In the genomic region with DNA sequence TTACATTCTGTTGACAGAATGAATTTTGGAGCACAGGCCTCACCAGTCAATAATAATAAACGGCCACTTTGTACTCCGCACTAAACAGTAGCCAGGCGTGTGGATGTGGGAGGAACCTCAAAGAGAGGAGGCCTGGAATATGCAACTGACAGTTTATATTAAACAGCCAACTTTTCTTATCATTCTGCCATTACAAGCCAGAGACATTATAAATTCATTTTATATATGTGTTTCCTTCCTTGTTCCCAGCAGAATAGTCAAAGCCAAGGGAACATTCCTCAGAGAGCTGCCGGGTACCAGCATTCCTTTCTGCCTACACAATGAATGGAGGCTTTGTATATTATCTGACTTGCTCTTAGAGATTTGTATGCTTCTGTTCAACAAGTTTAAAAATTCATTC, we compare ENCODE assay signal across 12 cellular contexts.
DNase-seq lines count a peak whose midpoint lies in the region; ATAC-seq, FAIRE-seq and TF ChIP-seq lines count a peak whose summit lies in the region.
"Had no signal": no experiment of that assay in that cellular context is flagged by ENCODE, and none has a peak within 500 bp of the region (broad histone marks: within the 10 kb centered on the region; RNA-seq: fewer than 3 reads in every experiment).

No MANE protein-coding gene starts in this region.

- no peak overlapping the region for H3K27ac Mint-ChIP-seq in CD4-positive, alpha-beta T cell

- H3K9me3 Mint-ChIP-seq in CD4-positive, alpha-beta T cell, result no peaks in the 10 kb centered on the region

- H3K36me3 Mint-ChIP-seq in CD4-positive, alpha-beta T cell (ENCODE audit: low read depth), result no peaks in the 10 kb centered on the region

- no peak overlapping the region for H3K4me3 ChIP-seq in left ventricle myocardium inferior
- H3K4me3 ChIP-seq in pancreas, result no peak overlapping the region
- no peak overlapping the region for H3K4me3 ChIP-seq in gastrocnemius medialis
- H3K4me3 ChIP-seq: lower lobe of right lung had no signal

- no peak for TF ChIP-seq POLR2A in gastrocnemius medialis (IDR thresholded peaks at IDR 0.05)

- CTCF ChIA-PET in CD4-positive, alpha-beta T cell (lab: Charles Lee), result no interaction called here

- H3K4me1 Mint-ChIP-seq in CD4-positive, alpha-beta T cell (ENCODE audit: low read depth), result no peaks in the 10 kb centered on the region

- no peaks in the 10 kb centered on the region for H3K27me3 Mint-ChIP-seq in CD4-positive, alpha-beta T cell

- H3K27me3 ChIP-seq in left ventricle myocardium inferior (ENCODE audit: low read depth), result no peaks in the 10 kb centered on the region
- H3K27me3 ChIP-seq in pancreas, result peaks cover 0 to 3% (median 0%) of the 10 kb centered on the region in 4 donors
- no peaks in the 10 kb centered on the region for H3K27me3 ChIP-seq in CD4-positive, alpha-beta T cell (ENCODE audit: control insufficient read depth, insufficient read depth, low read length)
- no peaks in the 10 kb centered on the region for H3K27me3 ChIP-seq in gastrocnemius medialis

- H3K36me3 ChIP-seq in left ventricle myocardium inferior, result no peaks in the 10 kb centered on the region
- no peaks in the 10 kb centered on the region for H3K36me3 ChIP-seq in pancreas
- H3K36me3 ChIP-seq in gastrocnemius medialis, result no peaks in the 10 kb centered on the region
- H3K36me3 ChIP-seq: lower lobe of right lung had no signal

- POLR2A ChIA-PET in CD4-positive, alpha-beta T cell (lab: Charles Lee), result no interaction called here

- TF ChIP-seq CTCF in left ventricle myocardium inferior (IDR thresholded peaks at IDR 0.05; ENCODE audit: borderline replicate concordance) (no peak), pancreas (IDR thresholded peaks at IDR 0.05) (no peak), gastrocnemius medialis (IDR thresholded peaks at IDR 0.05 in 4 of 5, conservative IDR thresholded peaks at IDR 0.05 in 1 of 5) (no peak)
- no peak for TF ChIP-seq CTCF in CD4-positive, alpha-beta T cell (IDR thresholded peaks at IDR 0.05)

- 32 to 40% methylated on average over 4 of the region's 4 CpGs for WGBS in pancreas, 2 donors

- peak; percentile 68 for DNase-seq in EH (ENCODE audit: low read depth)
- peak; percentile 74 for DNase-seq in astrocyte of the hippocampus (ENCODE audit: low read depth, low spot score)
- no peak for DNase-seq in left ventricle myocardium inferior
- peak in 2 of 6 donors; percentile 9 to 30 for DNase-seq in pancreas
- DNase-seq in CD4-positive, alpha-beta T cell, result no peak
- DNase-seq in NCI-H1417 (lab: John Stamatoyannopoulos, UW), result no peak
- no peak for DNase-seq in stimulated activated naive CD8-positive, alpha-beta T cell treated with anti-CD3 and anti-CD28 coated beads, Interleukin-15, Interleukin-2, amounts not matched to agents 100 U/mL and 50 U/mL, for 24 hours
- no peak for DNase-seq in gastrocnemius medialis
- DNase-seq: lower lobe of right lung; NCI-H1105; NK-92 treated with Interleukin-12 subunit alpha and Interleukin-12 subunit beta, amount 100 ng/mL, for 24 hours had no signal

- peak; percentile 30 to 95 (median 86) for ATAC-seq in pancreas
- ATAC-seq in CD4-positive, alpha-beta T cell (ENCODE audit: poor library complexity), result no peak
- no peak for ATAC-seq in stimulated activated naive CD8-positive, alpha-beta T cell treated with anti-CD3 and anti-CD28 coated beads, Interleukin-15, Interleukin-2, amounts not matched to agents 100 U/mL and 50 U/mL, for 24 hours
- no peak for ATAC-seq in gastrocnemius medialis
- ATAC-seq: lower lobe of right lung had no signal

- H3K27ac ChIP-seq in left ventricle myocardium inferior (replicated peaks) (peak overlapping the region; percentile 8), pancreas (peak overlapping the region in 1 of 4 donors; percentile 7), gastrocnemius medialis (no peak overlapping the region)
- H3K27ac ChIP-seq in CD4-positive, alpha-beta T cell (ENCODE audit: low read depth, low read length), result no peak overlapping the region
- H3K27ac ChIP-seq: C4-2B, lower lobe of right lung had no signal

- no peaks in the 10 kb centered on the region for H3K9me3 ChIP-seq in left ventricle myocardium inferior (replicated peaks)
- no peaks in the 10 kb centered on the region for H3K9me3 ChIP-seq in pancreas
- no peaks in the 10 kb centered on the region for H3K9me3 ChIP-seq in CD4-positive, alpha-beta T cell (ENCODE audit: control insufficient read depth, low read length)
- H3K9me3 ChIP-seq in gastrocnemius medialis, result no peaks in the 10 kb centered on the region
- H3K9me3 ChIP-seq: lower lobe of right lung had no signal

- H3K4me1 ChIP-seq in left ventricle myocardium inferior (peaks cover 13% of the 10 kb centered on the region), pancreas (no peaks in the 10 kb centered on the region), gastrocnemius medialis (no peaks in the 10 kb centered on the region)
- H3K4me1 ChIP-seq: lower lobe of right lung had no signal

- intact Hi-C loops in left ventricle myocardium inferior (cut with micrococcal nuclease) (no loop called here), pancreas (cut with DNase I) (no loop called here), gastrocnemius medialis (cut with DNase I; ENCODE audit: low total_unique reads) (no loop called here)
- intact Hi-C loops in CD4-positive, alpha-beta T cell (cut with DNase I, micrococcal nuclease), result loop anchor here in 1 of 2 experiments (10.0 kb wide), 1 partner anchor 56 kb away; no protein-coding TSS in a partner anchor

- in situ Hi-C loops in gastrocnemius medialis (cut with MboI; ENCODE audit: low sequenced_read_pairs in 4 of 4), result no loop called here

- no peak overlapping the region for H3K4me3 Mint-ChIP-seq in CD4-positive, alpha-beta T cell

- FAIRE-seq in pancreas (lab: Jason Lieb, UNC), result peak; percentile 98

Comparison
In these comparisons a context has a peak if more than half of its experiments do, and no peak if none do; other contexts are left out.
1. DNase-seq: peak in EH (single experiment) and astrocyte of the hippocampus (single experiment); none in left ventricle myocardium inferior (single experiment), CD4-positive, alpha-beta T cell (0 of 10), NCI-H1417 (0 of 3), stimulated activated naive CD8-positive, alpha-beta T cell treated with anti-CD3 and anti-CD28 coated beads, Interleukin-15, Interleukin-2, amounts not matched to agents 100 U/mL and 50 U/mL, for 24 hours (single experiment) and gastrocnemius medialis (0 of 2).
2. ATAC-seq: peak in pancreas (4 of 4); none in CD4-positive, alpha-beta T cell (single experiment), stimulated activated naive CD8-positive, alpha-beta T cell treated with anti-CD3 and anti-CD28 coated beads, Interleukin-15, Interleukin-2, amounts not matched to agents 100 U/mL and 50 U/mL, for 24 hours (single experiment) and gastrocnemius medialis (0 of 2).